ENCODE assay signal across 8 cellular contexts in the genomic region with DNA sequence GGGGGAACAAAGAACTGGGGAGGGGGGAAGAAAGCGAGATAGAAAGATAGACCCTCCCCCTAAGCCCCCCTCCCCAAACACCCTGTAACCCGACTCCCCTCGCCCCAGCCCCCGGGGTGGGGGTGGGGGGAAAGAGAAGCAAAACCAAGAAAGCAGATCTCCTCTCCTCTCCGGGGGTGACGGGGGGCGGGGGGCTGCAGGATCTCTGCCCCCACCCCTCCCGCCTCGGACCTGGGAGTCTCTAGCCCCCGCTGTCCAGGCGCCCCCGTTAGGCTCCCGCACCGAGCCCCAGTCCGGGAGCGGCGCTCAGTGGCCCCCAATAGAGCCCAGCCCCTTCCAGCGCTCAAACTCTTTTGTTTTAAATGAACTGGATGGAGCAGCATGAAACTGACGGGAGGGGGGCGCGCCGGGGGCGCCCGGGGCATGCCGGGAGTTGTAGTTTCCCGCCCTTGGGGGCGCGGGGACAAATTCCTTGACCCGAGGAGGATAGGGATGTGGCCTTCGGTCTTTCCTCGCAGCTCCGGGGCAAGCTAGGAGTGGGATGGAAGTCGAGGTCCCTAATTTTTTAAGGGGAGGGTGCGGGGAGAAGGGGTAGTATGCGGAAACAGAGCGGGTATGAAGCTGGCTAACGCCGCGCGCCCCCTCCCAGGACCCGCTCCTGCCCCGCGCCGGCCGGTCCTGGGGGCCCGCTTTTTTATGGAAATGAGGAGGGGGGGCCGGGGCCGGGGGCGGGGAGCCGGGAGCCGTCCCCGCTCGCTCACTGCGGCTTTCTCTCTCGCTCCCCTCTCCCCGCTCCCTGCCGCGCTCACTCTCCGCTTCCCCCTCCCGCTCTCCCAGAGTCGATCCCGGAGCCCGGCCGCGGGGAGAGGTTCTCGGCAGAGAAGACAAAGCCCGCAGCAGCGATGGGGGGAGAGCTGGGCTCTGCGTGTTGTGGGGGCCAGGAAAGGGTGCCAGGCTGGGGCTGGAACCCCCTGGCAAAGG. TPM values are rescaled to one million over a fixed set of nuclear protein-coding genes. Genes with fewer than 3 reads are reported as not detected.
A peak's percentile ranks its signal among the peaks of the same experiment; 100 is the strongest.
DNase-seq lines count a peak whose midpoint lies in the region; ATAC-seq and TF ChIP-seq lines count a peak whose summit lies in the region.

A gene with protein sequence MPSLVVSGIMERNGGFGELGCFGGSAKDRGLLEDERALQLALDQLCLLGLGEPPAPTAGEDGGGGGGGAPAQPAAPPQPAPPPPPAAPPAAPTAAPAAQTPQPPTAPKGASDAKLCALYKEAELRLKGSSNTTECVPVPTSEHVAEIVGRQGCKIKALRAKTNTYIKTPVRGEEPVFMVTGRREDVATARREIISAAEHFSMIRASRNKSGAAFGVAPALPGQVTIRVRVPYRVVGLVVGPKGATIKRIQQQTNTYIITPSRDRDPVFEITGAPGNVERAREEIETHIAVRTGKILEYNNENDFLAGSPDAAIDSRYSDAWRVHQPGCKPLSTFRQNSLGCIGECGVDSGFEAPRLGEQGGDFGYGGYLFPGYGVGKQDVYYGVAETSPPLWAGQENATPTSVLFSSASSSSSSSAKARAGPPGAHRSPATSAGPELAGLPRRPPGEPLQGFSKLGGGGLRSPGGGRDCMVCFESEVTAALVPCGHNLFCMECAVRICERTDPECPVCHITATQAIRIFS (minus strand): TSS at position 355 of the 981 bp plus-strand sequence. CDS start 467 bp downstream, outside the sequence.

- H3K9ac ChIP-seq in KMS-11: peak within 1 kb of the TSS; percentile 34

- H3K4me3 ChIP-seq in KMS-11 (IDR thresholded peaks at IDR 0.05; ENCODE audit: insufficient read depth, low read depth, low read length): peak within 1 kb of the TSS; percentile 98
- peak within 1 kb of the TSS; percentile 60 to 90 (median 76) for H3K4me3 ChIP-seq in Peyer's patch
- peak within 1 kb of the TSS; percentile 87 for H3K4me3 ChIP-seq in fibroblast of pulmonary artery (replicated peaks; ENCODE audit: low read depth, low read length)

- H3K9me3 ChIP-seq in Peyer's patch: no peaks in the 10 kb centered on the region

- H3K27ac ChIP-seq in KMS-11: no peak within 1 kb of the TSS
- H3K27ac ChIP-seq in Peyer's patch: peak within 1 kb of the TSS in 3 of 4 donors; percentile 39 to 58 (median 48)
- peak within 1 kb of the TSS; percentile 17 for H3K27ac ChIP-seq in temporal lobe (ENCODE audit: low read depth, low read length)

- DNase-seq in EL: peak; percentile 73
- DNase-seq in Peyer's patch: peak; percentile 54 to 83 (median 82)
- DNase-seq in fibroblast of pulmonary artery (ENCODE audit: low read depth): peak; percentile 72
- peak; percentile 63 for DNase-seq in naive B cell

- no peaks in the 10 kb centered on the region for H3K36me3 Mint-ChIP-seq in activated T-helper 17 cell treated with anti-CD3 and anti-CD28 coated beads, Interleukin-2, amount 50 U/mL, for 72 hours (ENCODE audit: low read depth)
- no peaks in the 10 kb centered on the region for H3K36me3 Mint-ChIP-seq in naive B cell

- ATAC-seq in activated T-helper 17 cell treated with anti-CD3 and anti-CD28 coated beads, Interleukin-2, amount 50 U/mL, for 72 hours (replicated peaks): peak; percentile 78
- peak; percentile 80 to 85 for ATAC-seq in naive B cell (ENCODE audit: low read depth in 2 of 2)
- no peak for ATAC-seq in HG03280 (IDR thresholded peaks at IDR 0.05; ENCODE audit: unreplicated experiment)

- H3K4me1 ChIP-seq in KMS-11 (ENCODE audit: low read depth, poor library complexity, severe bottlenecking) (peaks cover 26% of the 10 kb centered on the region), Peyer's patch (peaks cover 0 to 17% (median 6%) of the 10 kb centered on the region in 4 donors)

- peak within 1 kb of the TSS; percentile 70 for H3K4me3 Mint-ChIP-seq in activated T-helper 17 cell treated with anti-CD3 and anti-CD28 coated beads, Interleukin-2, amount 50 U/mL, for 72 hours
- H3K4me3 Mint-ChIP-seq in naive B cell: peak within 1 kb of the TSS; percentile 85 to 95 (median 90)

- H2AFZ ChIP-seq in KMS-11 (ENCODE audit: low read depth): peak within 1 kb of the TSS; percentile 99

- no peaks in the 10 kb centered on the region for H3K79me2 ChIP-seq in KMS-11 (ENCODE audit: insufficient read depth, low read depth)

- H3K27me3 ChIP-seq in KMS-11 (ENCODE audit: insufficient read depth, low read depth): peaks cover 20% of the 10 kb centered on the region
- H3K27me3 ChIP-seq in Peyer's patch: no peaks in the 10 kb centered on the region

- H3K27ac Mint-ChIP-seq in activated T-helper 17 cell treated with anti-CD3 and anti-CD28 coated beads, Interleukin-2, amount 50 U/mL, for 72 hours: no peak within 1 kb of the TSS
- peak within 1 kb of the TSS in 5 of 6 donors; percentile 49 to 90 (median 57) for H3K27ac Mint-ChIP-seq in naive B cell

- no peak for TF ChIP-seq POLR2A in Peyer's patch (IDR thresholded peaks at IDR 0.05)

- no peaks in the 10 kb centered on the region for H4K20me1 ChIP-seq in KMS-11 (ENCODE audit: insufficient read depth)

- H3K4me1 Mint-ChIP-seq in activated T-helper 17 cell treated with anti-CD3 and anti-CD28 coated beads, Interleukin-2, amount 50 U/mL, for 72 hours: no peaks in the 10 kb centered on the region
- H3K4me1 Mint-ChIP-seq in naive B cell: peaks cover 12 to 15% (median 13%) of the 10 kb centered on the region in 3 donors

- peaks cover 15% of the 10 kb centered on the region for H3K27me3 Mint-ChIP-seq in activated T-helper 17 cell treated with anti-CD3 and anti-CD28 coated beads, Interleukin-2, amount 50 U/mL, for 72 hours
- peaks cover 15 to 38% (median 26%) of the 10 kb centered on the region in 3 donors for H3K27me3 Mint-ChIP-seq in naive B cell

- H3K9me3 Mint-ChIP-seq in activated T-helper 17 cell treated with anti-CD3 and anti-CD28 coated beads, Interleukin-2, amount 50 U/mL, for 72 hours: no peaks in the 10 kb centered on the region
- no peaks in the 10 kb centered on the region for H3K9me3 Mint-ChIP-seq in naive B cell

- no peak; the same call in 1 of the 2 replicates for TF ChIP-seq CTCF in KMS-11 (conservative IDR thresholded peaks at IDR 0.05; ENCODE audit: low read depth, low read length)
- TF ChIP-seq CTCF in Peyer's patch (IDR thresholded peaks at IDR 0.05): no peak
- no peak for TF ChIP-seq CTCF in fibroblast of pulmonary artery (IDR thresholded peaks at IDR 0.05; ENCODE audit: low read length, missing control alignments)

- H3K4me2 ChIP-seq in KMS-11: peak within 1 kb of the TSS; percentile 98

- H3K36me3 ChIP-seq in KMS-11 (ENCODE audit: insufficient read depth) (no peaks in the 10 kb centered on the region), Peyer's patch (no peaks in the 10 kb centered on the region)

RNA-seq across cellular contexts. Expression of the gene that starts here (rescaled TPM):
- total RNA-seq in Peyer's patch (1 to 10 TPM in 1 of 4 donors, under 1 TPM in 1, not detected in 2; 0.80 to 2.1 TPM), temporal lobe (44.0 TPM)
- total RNA-seq in activated T-helper 17 cell treated with anti-CD3 and anti-CD28 coated beads, Interleukin-2, amount 50 U/mL, for 72 hours: under 1 TPM; 0.15 to 0.21 TPM
- polyA plus RNA-seq in naive B cell (ENCODE audit: low read depth in 6 of 6): under 1 TPM in 2 of 6 donors, not detected in 4; 0.05 to 0.13 TPM

Comparison
In these comparisons a context has a peak if more than half of its experiments do, and no peak if none do; other contexts are left out.
1. RNA of the gene that starts here (total RNA-seq): 44.0 TPM in temporal lobe (single experiment); 0.80 to 2.1 TPM in Peyer's patch and 0.15 to 0.21 TPM in activated T-helper 17 cell treated with anti-CD3 and anti-CD28 coated beads, Interleukin-2, amount 50 U/mL, for 72 hours; every median in the first group is over 10 times any median in the second.
2. Peak in ATAC-seq in activated T-helper 17 cell treated with anti-CD3 and anti-CD28 coated beads, Interleukin-2, amount 50 U/mL, for 72 hours; RNA of the gene not detected or under 1 TPM.
3. Peak in DNase-seq and ATAC-seq in naive B cell; RNA of the gene not detected or under 1 TPM.
4. Peak in every context shown above with its lines, with median percentiles within 50 percentile points of each other: DNase-seq and H3K4me3 ChIP-seq.